ENCODE assay signal across 27 cellular contexts in genomic region chr1:39359028-39359570, GRCh38.
DNase-seq lines count a peak whose midpoint lies in the region; ATAC-seq and TF ChIP-seq lines count a peak whose summit lies in the region.
"Had no signal": no experiment of that assay in that cellular context is flagged by ENCODE, and none has a peak within 500 bp of the region (broad histone marks: within the 10 kb centered on the region; RNA-seq: fewer than 3 reads in every experiment).

No MANE protein-coding gene starts in this region.

- peak overlapping the region in 3 of 5 experiments; percentile 33 to 49 (median 49) for H3K27ac Mint-ChIP-seq in brain
- no peak overlapping the region for H3K27ac Mint-ChIP-seq in activated T-helper 2 cell treated with anti-CD3 and anti-CD28 coated beads, Interferon-gamma antibody, Interleukin-2, Interleukin-4, amounts not matched to agents 10 μg/mL and 5 μg/mL and 100 μg/mL, durations not matched to agents 14 hours and 24 hours and 36 hours
- H3K27ac Mint-ChIP-seq: CD4-positive, alpha-beta T cell; dendritic cell treated with granulocyte-macrophage colony-stimulating factor and Interleukin-4, amounts not matched to agents 40 ng/mL and 50 ng/mL, for 4 days had no signal

- H3K4me2 ChIP-seq in Karpas-422 (ENCODE audit: low read depth, low read length, poor library complexity, severe bottlenecking), result no peak overlapping the region

- ATAC-seq in esophagus mucosa, result no peak
- ATAC-seq: activated CD4-positive, CD25-positive, alpha-beta regulatory T cell treated with anti-CD3 and anti-CD28 coated beads, Interleukin-2, amount 50 U/mL, for 24 hours; activated naive CD4-positive, alpha-beta T cell treated with anti-CD3 and anti-CD28 coated beads, Interleukin-2, amount 50 U/mL, for 72 hours; SK-N-SH treated with all-trans-retinoic acid at 6 μM for 48 hours had no signal

- no peaks in the 10 kb centered on the region for H4K20me1 ChIP-seq in Karpas-422 (ENCODE audit: insufficient read depth, low read depth, low read length)

- intact Hi-C loops in activated T-helper 2 cell treated with anti-CD3 and anti-CD28 coated beads, Interferon-gamma antibody, Interleukin-2, Interleukin-4, amounts not matched to agents 10 μg/mL and 5 μg/mL and 100 μg/mL, durations not matched to agents 14 hours and 24 hours and 36 hours (cut with micrococcal nuclease), result no loop called here

- no peaks in the 10 kb centered on the region for H3K9me3 Mint-ChIP-seq in brain
- no peaks in the 10 kb centered on the region for H3K9me3 Mint-ChIP-seq in activated T-helper 2 cell treated with anti-CD3 and anti-CD28 coated beads, Interferon-gamma antibody, Interleukin-2, Interleukin-4, amounts not matched to agents 10 μg/mL and 5 μg/mL and 100 μg/mL, durations not matched to agents 14 hours and 24 hours and 36 hours
- H3K9me3 Mint-ChIP-seq: activated naive CD4-positive, alpha-beta T cell treated with anti-CD3 and anti-CD28 coated beads, Interleukin-2, amount 50 U/mL, for 72 hours; CD4-positive, alpha-beta T cell; dendritic cell treated with granulocyte-macrophage colony-stimulating factor and Interleukin-4, amounts not matched to agents 40 ng/mL and 50 ng/mL, for 4 days; naive B cell had no signal

- no peak for TF ChIP-seq CTCF in C4-2B (conservative IDR thresholded peaks at IDR 0.05)
- no peak for TF ChIP-seq CTCF in brain (conservative IDR thresholded peaks at IDR 0.05)

- peak overlapping the region; percentile 29; the same call in 1 of the 2 replicates for H3K27ac ChIP-seq in C4-2B
- peak overlapping the region; percentile 19 for H3K27ac ChIP-seq in muscle layer of colon (ENCODE audit: low read depth, low read length)
- no peak overlapping the region for H3K27ac ChIP-seq in Karpas-422 (ENCODE audit: low read length)

- H3K4me1 ChIP-seq in muscle layer of colon (ENCODE audit: insufficient read depth, low read length) (peaks cover 16% of the 10 kb centered on the region), Karpas-422 (ENCODE audit: low read length) (no peaks in the 10 kb centered on the region)

- H3K9ac ChIP-seq in muscle layer of colon (ENCODE audit: low read length), result no peak overlapping the region
- H3K9ac ChIP-seq in Karpas-422 (ENCODE audit: low read length), result no peak overlapping the region

- no peaks in the 10 kb centered on the region for H3K79me2 ChIP-seq in Karpas-422 (ENCODE audit: low read length)

- H3K27me3 Mint-ChIP-seq in brain, result peaks cover 2% of the 10 kb centered on the region
- no peaks in the 10 kb centered on the region for H3K27me3 Mint-ChIP-seq in activated T-helper 2 cell treated with anti-CD3 and anti-CD28 coated beads, Interferon-gamma antibody, Interleukin-2, Interleukin-4, amounts not matched to agents 10 μg/mL and 5 μg/mL and 100 μg/mL, durations not matched to agents 14 hours and 24 hours and 36 hours (ENCODE audit: low read depth)
- H3K27me3 Mint-ChIP-seq: CD4-positive, alpha-beta T cell; dendritic cell treated with granulocyte-macrophage colony-stimulating factor and Interleukin-4, amounts not matched to agents 40 ng/mL and 50 ng/mL, for 4 days; naive B cell had no signal

- H3K9me2 ChIP-seq in Karpas-422 (replicated peaks; ENCODE audit: insufficient read depth, low read length), result no peaks in the 10 kb centered on the region

- H2AFZ ChIP-seq in Karpas-422 (ENCODE audit: low read length), result no peak overlapping the region

- H3K9me3 ChIP-seq in muscle layer of colon (ENCODE audit: low read length) (no peaks in the 10 kb centered on the region), Karpas-422 (ENCODE audit: low read length) (no peaks in the 10 kb centered on the region)

- H3K36me3 ChIP-seq in muscle layer of colon (ENCODE audit: insufficient read depth, low read length) (peaks cover 64% of the 10 kb centered on the region), Karpas-422 (ENCODE audit: insufficient read depth, low read length) (no peaks in the 10 kb centered on the region)

- no peak overlapping the region for H3K4me3 Mint-ChIP-seq in brain
- no peak overlapping the region for H3K4me3 Mint-ChIP-seq in activated T-helper 2 cell treated with anti-CD3 and anti-CD28 coated beads, Interferon-gamma antibody, Interleukin-2, Interleukin-4, amounts not matched to agents 10 μg/mL and 5 μg/mL and 100 μg/mL, durations not matched to agents 14 hours and 24 hours and 36 hours (ENCODE audit: low read depth)
- H3K4me3 Mint-ChIP-seq: CD4-positive, alpha-beta T cell; dendritic cell treated with granulocyte-macrophage colony-stimulating factor and Interleukin-4, amounts not matched to agents 40 ng/mL and 50 ng/mL, for 4 days; naive B cell had no signal

- H3K27me3 ChIP-seq in muscle layer of colon (ENCODE audit: control insufficient read depth in 1 of 2, insufficient read depth in 2 of 2, low read length in 2 of 2), result no peaks in the 10 kb centered on the region
- H3K27me3 ChIP-seq in Karpas-422 (ENCODE audit: low read length), result no peaks in the 10 kb centered on the region

- H3K36me3 Mint-ChIP-seq in brain, result peaks cover 74% of the 10 kb centered on the region
- peaks cover 65% of the 10 kb centered on the region for H3K36me3 Mint-ChIP-seq in activated T-helper 2 cell treated with anti-CD3 and anti-CD28 coated beads, Interferon-gamma antibody, Interleukin-2, Interleukin-4, amounts not matched to agents 10 μg/mL and 5 μg/mL and 100 μg/mL, durations not matched to agents 14 hours and 24 hours and 36 hours (ENCODE audit: low read depth)

- H3K4me3 ChIP-seq in muscle layer of colon (ENCODE audit: low read depth in 1 of 2, low read length in 2 of 2), result no peak overlapping the region
- H3K4me3 ChIP-seq in Karpas-422 (ENCODE audit: low read length), result no peak overlapping the region

- DNase-seq in GF-D8 (lab: John Stamatoyannopoulos, UW) (peak; percentile 74), mucosa of gallbladder (ENCODE audit: low spot score) (no peak), Karpas-422 (no peak)
- DNase-seq in activated T-helper 2 cell treated with anti-CD3 and anti-CD28 coated beads, Interferon-gamma antibody, Interleukin-2, Interleukin-4, amounts not matched to agents 10 μg/mL and 5 μg/mL and 100 μg/mL, durations not matched to agents 14 hours and 24 hours and 36 hours (ENCODE audit: low spot score), result no peak
- DNase-seq: activated T-cell treated with anti-CD3 and anti-CD28 coated beads, Interleukin-2, amount 50 U/mL, for 48 hours; CD4-positive, alpha-beta T cell; DMS153; foreskin melanocyte; GDM1; hippocampal formation; KG1; naive B cell; NCI-H1048; NCI-H2081 treated with DMSO at 0.1 percent for 48 hours; NCI-H510A; stimulated activated CD4-positive, alpha-beta T cell treated with anti-CD3 and anti-CD28 coated beads, Interleukin-1b, Interleukin-23, amount 100 ng/mL, for 48 hours; stimulated activated naive CD4-positive, alpha-beta T cell; T1000; trophoblast cell had no signal

- H3K4me1 Mint-ChIP-seq in brain, result no peaks in the 10 kb centered on the region
- H3K4me1 Mint-ChIP-seq in activated T-helper 2 cell treated with anti-CD3 and anti-CD28 coated beads, Interferon-gamma antibody, Interleukin-2, Interleukin-4, amounts not matched to agents 10 μg/mL and 5 μg/mL and 100 μg/mL, durations not matched to agents 14 hours and 24 hours and 36 hours (ENCODE audit: low read depth), result no peaks in the 10 kb centered on the region
